Comparison of ENCODE assay signal across 28 cellular contexts in the genomic region with DNA sequence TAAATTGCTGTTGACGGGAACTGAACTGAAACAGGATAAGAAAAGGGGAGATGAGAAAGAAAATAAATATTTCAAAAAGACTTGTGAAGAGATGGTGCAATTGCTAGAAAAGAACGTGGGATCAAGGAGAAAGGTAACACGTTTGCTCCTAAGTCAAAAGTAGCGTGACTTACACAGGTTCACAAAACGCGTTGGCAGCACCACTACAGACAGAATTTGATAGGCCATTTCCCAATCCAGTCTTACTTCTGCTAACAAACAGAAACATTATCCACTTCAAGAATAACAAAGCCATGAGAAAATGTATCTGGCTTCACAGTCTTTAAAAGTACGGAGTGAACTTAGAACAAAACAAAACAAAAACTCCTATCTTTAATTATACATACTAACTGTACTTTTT.
"Had no signal": no experiment of that assay in that cellular context is flagged by ENCODE, and none has a peak within 500 bp of the region (broad histone marks: within the 10 kb centered on the region; RNA-seq: fewer than 3 reads in every experiment).

No MANE protein-coding gene starts in this region.

- H3K36me3 ChIP-seq: heart left ventricle, left lung, neutrophil, pancreas, right atrium auricular region, stomach, thyroid gland had no signal

- H3K79me2 ChIP-seq: hepatocyte had no signal

- H3K27me3 Mint-ChIP-seq: naive B cell; natural killer cell treated with Interleukin-12 subunit alpha and Interleukin-12 subunit beta and Interleukin-15 and Interleukin-18, amount 100 ng/mL, for 72 hours; type B pancreatic cell had no signal

- H3K27me3 ChIP-seq: dorsolateral prefrontal cortex, heart left ventricle, hepatocyte, left lung, neutrophil, pancreas, right atrium auricular region, stomach, thyroid gland had no signal

- H3K4me3 ChIP-seq: dorsolateral prefrontal cortex, heart left ventricle, hepatocyte, left lung, mucosa of descending colon, pancreas, right atrium auricular region, stomach, thyroid gland had no signal

- H3K27ac Mint-ChIP-seq: endodermal cell; mesothelial cell of epicardium; naive B cell; natural killer cell treated with Interleukin-12 subunit alpha and Interleukin-12 subunit beta and Interleukin-15 and Interleukin-18, amount 100 ng/mL, for 72 hours; stimulated activated effector memory CD8-positive, alpha-beta T cell treated with anti-CD3 and anti-CD28 coated beads, Interleukin-12 subunit alpha, Interleukin-12 subunit beta, amount 100 ng/mL, for 72 hours; type B pancreatic cell had no signal

- H3K27ac ChIP-seq: dorsolateral prefrontal cortex, epithelial cell of prostate, heart left ventricle, hepatocyte, left lung, neutrophil, pancreas, right atrium auricular region, stomach, thyroid gland had no signal

- FAIRE-seq: colon had no signal

- DNase-seq: cerebellar nuclear complex; dorsolateral prefrontal cortex; effector CD4-positive, alpha-beta T cell; endodermal cell; heart left ventricle; kidney; left lung; mesenchymal stem cell; mucosa of descending colon; naive B cell; pancreas; stimulated activated CD4-positive, alpha-beta T cell treated with anti-CD3 and anti-CD28 coated beads, Interleukin-2, amount 100 ng/mL, for 24 hours; stimulated activated CD4-positive, alpha-beta T cell treated with anti-CD3 and anti-CD28 coated beads, Interleukin-4, amount 100 ng/mL, for 24 hours; stimulated activated naive CD4-positive, alpha-beta T cell treated with Interleukin-2 at 50 U/mL for 16 hours; stomach; thyroid gland had no signal

- H2AFZ ChIP-seq: hepatocyte had no signal

- H3K36me3 Mint-ChIP-seq: natural killer cell treated with Interleukin-12 subunit alpha and Interleukin-12 subunit beta and Interleukin-15 and Interleukin-18, amount 100 ng/mL, for 72 hours; stimulated activated effector memory CD8-positive, alpha-beta T cell treated with anti-CD3 and anti-CD28 coated beads, Interleukin-12 subunit alpha, Interleukin-12 subunit beta, amount 100 ng/mL, for 72 hours had no signal

- ATAC-seq: esophagus mucosa; heart left ventricle; left lung; mucosa of descending colon; natural killer cell treated with Interleukin-12 subunit alpha and Interleukin-12 subunit beta and Interleukin-15 and Interleukin-18, amount 100 ng/mL, for 72 hours; pancreas; sciatic nerve; stimulated activated effector memory CD8-positive, alpha-beta T cell treated with anti-CD3 and anti-CD28 coated beads, Interleukin-12 subunit alpha, Interleukin-12 subunit beta, amount 100 ng/mL, for 72 hours had no signal

- H3K4me3 Mint-ChIP-seq: endodermal cell; mesothelial cell of epicardium; naive B cell; natural killer cell treated with Interleukin-12 subunit alpha and Interleukin-12 subunit beta and Interleukin-15 and Interleukin-18, amount 100 ng/mL, for 72 hours; neural crest cell; stimulated activated effector memory CD8-positive, alpha-beta T cell treated with anti-CD3 and anti-CD28 coated beads, Interleukin-12 subunit alpha, Interleukin-12 subunit beta, amount 100 ng/mL, for 72 hours; type B pancreatic cell had no signal

- H3K4me2 ChIP-seq: hepatocyte had no signal

- H3K4me1 Mint-ChIP-seq: endodermal cell; mesothelial cell of epicardium; naive B cell; neural crest cell; stimulated activated effector memory CD8-positive, alpha-beta T cell treated with anti-CD3 and anti-CD28 coated beads, Interleukin-12 subunit alpha, Interleukin-12 subunit beta, amount 100 ng/mL, for 72 hours had no signal

- H3K9me3 Mint-ChIP-seq: endodermal cell; mesothelial cell of epicardium; neural crest cell; stimulated activated effector memory CD8-positive, alpha-beta T cell treated with anti-CD3 and anti-CD28 coated beads, Interleukin-12 subunit alpha, Interleukin-12 subunit beta, amount 100 ng/mL, for 72 hours; type B pancreatic cell had no signal

- H3K4me1 ChIP-seq: heart left ventricle, left lung, pancreas, right atrium auricular region, stomach, thyroid gland had no signal

- H3K9me3 ChIP-seq: heart left ventricle, left lung, mucosa of descending colon, neutrophil, pancreas, right atrium auricular region, stomach, thyroid gland had no signal
